ENCODE assay signal across 23 cellular contexts in the genomic region with DNA sequence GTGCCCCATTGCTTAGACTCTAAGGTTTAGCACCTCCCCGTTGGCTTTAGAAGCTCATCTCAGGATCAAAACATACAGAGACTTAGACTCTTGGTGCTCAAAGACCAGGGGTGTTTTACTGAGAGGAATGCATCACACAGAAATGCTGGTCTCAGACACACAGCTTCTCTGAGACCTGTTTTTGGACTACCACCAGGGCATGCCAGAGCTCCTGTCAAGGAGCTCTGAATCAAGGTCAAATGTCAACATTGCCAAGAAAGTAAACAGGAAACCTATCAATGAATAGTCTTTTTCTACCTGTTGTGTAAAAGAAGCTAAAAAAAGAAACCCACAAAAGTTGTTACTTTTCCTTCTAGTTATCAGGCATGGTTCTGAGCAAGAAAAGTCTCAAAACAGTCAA.
DNase-seq lines count a peak whose midpoint lies in the region; ATAC-seq, FAIRE-seq and TF ChIP-seq lines count a peak whose summit lies in the region.
"Had no signal": no experiment of that assay in that cellular context is flagged by ENCODE, and none has a peak within 500 bp of the region (broad histone marks: within the 10 kb centered on the region; RNA-seq: fewer than 3 reads in every experiment).

No MANE protein-coding gene starts in this region.

- ATAC-seq in Right ventricle myocardium inferior: no peak

- no peak for FAIRE-seq in bronchial epithelial cell (lab: Jason Lieb, UNC)
- FAIRE-seq: G401.6 had no signal

- intact Hi-C loops in left ventricle myocardium inferior (cut with micrococcal nuclease): no loop called here
- intact Hi-C loops in Right ventricle myocardium inferior (cut with DNase I): no loop called here

- H3K4me1 ChIP-seq in left ventricle myocardium inferior (peaks cover 25% of the 10 kb centered on the region), osteoblast (ENCODE audit: insufficient read depth, low read length) (no peaks in the 10 kb centered on the region), hepatocyte (ENCODE audit: insufficient read depth) (no peaks in the 10 kb centered on the region)
- H3K4me1 ChIP-seq: HAP-1 had no signal

- no peak overlapping the region for H3K4me2 ChIP-seq in osteoblast (ENCODE audit: insufficient read depth, low read length)
- H3K4me2 ChIP-seq in hepatocyte: no peak overlapping the region

- peak overlapping the region; percentile 56 for H3K27ac ChIP-seq in left ventricle myocardium inferior (replicated peaks)
- H3K27ac ChIP-seq in osteoblast (ENCODE audit: low read depth, low read length): no peak overlapping the region
- H3K27ac ChIP-seq in hepatocyte: no peak overlapping the region

- H3K4me3 ChIP-seq in left ventricle myocardium inferior (no peak overlapping the region), bronchial epithelial cell (ENCODE audit: low read depth, low read length) (no peak overlapping the region), osteoblast (ENCODE audit: insufficient read depth, low read length) (no peak overlapping the region), hepatocyte (no peak overlapping the region)
- H3K4me3 ChIP-seq: HAP-1, MG63 had no signal

- H3K9me3 Mint-ChIP-seq in type B pancreatic cell: no peaks in the 10 kb centered on the region

- no peaks in the 10 kb centered on the region for H3K27me3 Mint-ChIP-seq in type B pancreatic cell
- H3K27me3 Mint-ChIP-seq: IgD-negative memory B cell had no signal

- H3K36me3 ChIP-seq in left ventricle myocardium inferior: peaks cover 97% of the 10 kb centered on the region
- H3K36me3 ChIP-seq in bronchial epithelial cell (ENCODE audit: control insufficient read depth, insufficient read depth, low read length): peaks cover 3% of the 10 kb centered on the region
- H3K36me3 ChIP-seq in osteoblast (ENCODE audit: insufficient read depth, low read length): peaks cover 88% of the 10 kb centered on the region
- H3K36me3 ChIP-seq in hepatocyte (replicated peaks; ENCODE audit: insufficient read depth, low read depth): no peaks in the 10 kb centered on the region
- H3K36me3 ChIP-seq: HAP-1, MG63 had no signal

- H3K79me2 ChIP-seq in osteoblast (ENCODE audit: insufficient read depth, low read length) (no peaks in the 10 kb centered on the region), hepatocyte (no peaks in the 10 kb centered on the region)

- H3K9me3 ChIP-seq in left ventricle myocardium inferior (replicated peaks): no peaks in the 10 kb centered on the region
- no peaks in the 10 kb centered on the region for H3K9me3 ChIP-seq in osteoblast (ENCODE audit: low read depth, low read length)
- no peaks in the 10 kb centered on the region for H3K9me3 ChIP-seq in hepatocyte (ENCODE audit: low read depth)
- H3K9me3 ChIP-seq: HAP-1, MG63 had no signal

- H3K36me3 Mint-ChIP-seq in type B pancreatic cell: peaks cover 15% of the 10 kb centered on the region
- H3K36me3 Mint-ChIP-seq: IgD-negative memory B cell had no signal

- H3K4me1 Mint-ChIP-seq in type B pancreatic cell (ENCODE audit: unreplicated experiment): peaks cover 6% of the 10 kb centered on the region

- H3K9me2 ChIP-seq in hepatocyte (replicated peaks; ENCODE audit: insufficient read depth): no peaks in the 10 kb centered on the region

- no peak for DNase-seq in left ventricle myocardium inferior
- DNase-seq in Right ventricle myocardium inferior (ENCODE audit: missing footprints): no peak
- DNase-seq in bronchial epithelial cell (ENCODE audit: low read depth): no peak
- DNase-seq in osteoblast (ENCODE audit: insufficient read length, low spot score, missing footprints): peak; percentile 41
- DNase-seq in type B pancreatic cell (ENCODE audit: extremely low spot score, unreplicated experiment): peak; percentile 1
- no peak for DNase-seq in DMS53 treated with DMSO at 0.1 percent for 48 hours (lab: John Stamatoyannopoulos, UW; ENCODE audit: unreplicated experiment)
- DNase-seq in islet precursor cell: no peak
- DNase-seq in hepatocyte (ENCODE audit: low spot score): no peak
- DNase-seq: 8988T, DND-41, Karpas-422, MG63, NCI-H1105 treated with DMSO at 0.1 percent for 48 hours, NCI-H1694 treated with DMSO at 0.1 percent for 48 hours, NCI-H2107, NCI-H510A, NCI-H748 treated with DMSO at 0.1 percent for 48 hours, OCI-M1, RPMI8226 had no signal

- WGBS in hepatocyte (ENCODE audit: low lambda C conversion rate, missing lambda C conversion rate): 44% methylated on average over 1 of the region's 1 CpG

- no peak overlapping the region for H3K27ac Mint-ChIP-seq in type B pancreatic cell
- H3K27ac Mint-ChIP-seq: IgD-negative memory B cell had no signal

- H3K27me3 ChIP-seq in left ventricle myocardium inferior (ENCODE audit: low read depth) (no peaks in the 10 kb centered on the region), bronchial epithelial cell (ENCODE audit: control insufficient read depth, insufficient read depth, low read length) (no peaks in the 10 kb centered on the region), osteoblast (ENCODE audit: insufficient read depth, low read length) (no peaks in the 10 kb centered on the region), hepatocyte (no peaks in the 10 kb centered on the region)
- H3K27me3 ChIP-seq: MG63 had no signal

- TF ChIP-seq CTCF in left ventricle myocardium inferior (IDR thresholded peaks at IDR 0.05; ENCODE audit: borderline replicate concordance) (no peak), bronchial epithelial cell (IDR thresholded peaks at IDR 0.05; ENCODE audit: insufficient read depth, low read length, severe bottlenecking) (peak; percentile 3), osteoblast (IDR thresholded peaks at IDR 0.05; ENCODE audit: extremely low read depth, low read depth, low read length) (no peak), type B pancreatic cell (conservative IDR thresholded peaks at IDR 0.05) (no peak), hepatocyte (IDR thresholded peaks at IDR 0.05; ENCODE audit: poor library complexity) (no peak)

- H2AFZ ChIP-seq in osteoblast (ENCODE audit: low read length) (no peak overlapping the region), hepatocyte (no peak overlapping the region)

- no peaks in the 10 kb centered on the region for H4K20me1 ChIP-seq in osteoblast (ENCODE audit: insufficient read depth, low read length)
- no peaks in the 10 kb centered on the region for H4K20me1 ChIP-seq in hepatocyte (ENCODE audit: insufficient read depth, poor library complexity, severe bottlenecking)

- no peak overlapping the region for H3K4me3 Mint-ChIP-seq in type B pancreatic cell
- H3K4me3 Mint-ChIP-seq: CD14-positive monocyte, IgD-negative memory B cell had no signal

Comparison
In these comparisons a context has a peak if more than half of its experiments do, and no peak if none do; other contexts are left out.
1. DNase-seq: peak in osteoblast (single experiment) and type B pancreatic cell (single experiment); none in left ventricle myocardium inferior (single experiment), Right ventricle myocardium inferior (single experiment), bronchial epithelial cell (single experiment), DMS53 treated with DMSO at 0.1 percent for 48 hours (single experiment), islet precursor cell (single experiment) and hepatocyte (single experiment).